In the genomic region with DNA sequence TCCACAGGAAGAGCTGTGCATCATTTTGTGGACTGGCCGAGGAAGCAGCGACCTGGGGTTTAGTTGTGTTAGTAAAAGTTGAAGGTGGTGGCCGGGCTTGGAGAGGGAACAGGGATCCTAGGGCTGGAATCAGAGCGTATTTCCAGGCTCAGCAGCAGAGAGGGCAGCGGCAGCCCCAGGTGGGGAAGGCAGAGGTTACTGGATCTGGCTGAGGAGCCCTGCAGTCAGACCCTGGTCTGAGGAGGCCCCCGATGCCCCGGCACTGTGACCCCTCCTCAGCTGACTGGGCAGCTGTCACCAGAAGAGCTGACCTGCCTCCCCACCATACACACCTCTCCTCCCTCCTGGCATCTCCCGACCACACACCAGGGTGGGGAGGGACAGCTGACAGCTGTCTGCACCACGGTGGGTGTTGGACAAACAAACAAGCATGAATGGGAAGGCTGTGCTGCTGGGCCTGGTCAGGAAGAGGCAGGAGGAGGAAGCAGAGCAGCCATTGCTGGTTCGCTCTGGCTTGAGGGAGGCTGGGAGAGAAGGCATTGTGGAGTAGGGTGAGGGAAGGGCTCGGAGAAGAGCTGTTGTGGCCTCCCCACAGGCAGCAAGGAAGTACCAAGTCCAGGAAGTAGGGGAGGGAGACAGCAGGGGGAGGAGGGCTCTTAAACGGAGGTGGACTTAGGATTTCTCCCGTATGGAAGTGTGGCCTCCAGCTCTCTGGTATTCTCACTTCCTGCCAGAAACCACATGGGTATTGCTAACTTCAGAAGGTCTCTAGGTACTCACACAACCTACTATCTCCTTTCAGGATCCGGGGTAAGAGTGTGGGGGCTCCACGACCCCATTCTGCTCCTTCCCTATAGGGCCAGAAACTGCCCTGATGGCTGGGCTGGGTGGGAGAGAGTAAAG, we compare ENCODE assay signal across 12 cellular contexts. TPM values are rescaled to one million over a fixed set of nuclear protein-coding genes. Genes with fewer than 3 reads are reported as not detected.
A peak's percentile ranks its signal among the peaks of the same experiment; 100 is the strongest.
DNase-seq lines count a peak whose midpoint lies in the region; ATAC-seq and TF ChIP-seq lines count a peak whose summit lies in the region.
"Had no signal": no experiment of that assay in that cellular context is flagged by ENCODE, and none has a peak within 500 bp of the region (broad histone marks: within the 10 kb centered on the region; RNA-seq: fewer than 3 reads in every experiment).

No MANE protein-coding gene starts in this region.

- no peak for TF ChIP-seq CTCF in endothelial cell (IDR thresholded peaks at IDR 0.05; ENCODE audit: unreplicated experiment)

- no peak overlapping the region for H4K12ac ChIP-seq in trophoblast cell (ENCODE audit: low read depth, low read length)

- peaks cover 4% of the 10 kb centered on the region for H3K9me3 Mint-ChIP-seq in endothelial cell (ENCODE audit: unreplicated experiment)
- H3K9me3 Mint-ChIP-seq: CD4-positive, CD25-positive, alpha-beta regulatory T cell had no signal

- H3K4me1 ChIP-seq in trophoblast cell (ENCODE audit: control insufficient read depth in 1 of 2, insufficient read depth in 2 of 2, low read length in 2 of 2), result peaks cover 26 to 31% of the 10 kb centered on the region in 2 experiments

- H2AK5ac ChIP-seq in trophoblast cell (ENCODE audit: low read length), result no peak overlapping the region

- peaks cover 35 to 36% of the 10 kb centered on the region in 2 experiments for H3K36me3 ChIP-seq in trophoblast cell (ENCODE audit: control insufficient read depth in 1 of 2, insufficient read depth in 2 of 2, low read length in 2 of 2)

- peak overlapping the region; percentile 5 for H3K4me3 Mint-ChIP-seq in endothelial cell (ENCODE audit: unreplicated experiment)
- H3K4me3 Mint-ChIP-seq: CD4-positive, CD25-positive, alpha-beta regulatory T cell had no signal

- peaks cover 9% of the 10 kb centered on the region for H3K36me3 Mint-ChIP-seq in endothelial cell (ENCODE audit: low read depth, unreplicated experiment)

- H2AFZ ChIP-seq in trophoblast cell (ENCODE audit: insufficient read depth, low read length, poor library complexity), result no peak overlapping the region

- no CpG with 5 or more reads among the region's 15 CpGs for WGBS in trophoblast cell (ENCODE audit: extremely low coverage, insufficient coverage, insufficient read length)

- peak; percentile 17 for DNase-seq in COLO668 (lab: John Stamatoyannopoulos, UW; ENCODE audit: unreplicated experiment)
- peak; percentile 42 for DNase-seq in NCI-H1092 (lab: John Stamatoyannopoulos, UW)
- DNase-seq in endothelial cell (ENCODE audit: low spot score), result no peak
- DNase-seq in trophoblast cell, result no peak
- no peak for DNase-seq in HPDE6-E6E7 (ENCODE audit: extremely low spot score)
- DNase-seq in SW480 (ENCODE audit: low spot score), result no peak
- DNase-seq: activated naive CD4-positive, alpha-beta T cell treated with Interleukin-2 at 50 U/mL for 16 hours; CD4-positive, CD25-positive, alpha-beta regulatory T cell; heart left ventricle; T-helper 1 cell had no signal

- no peak overlapping the region for H2BK5ac ChIP-seq in trophoblast cell (ENCODE audit: low read depth, low read length, poor library complexity)

- no peak overlapping the region for H3K23ac ChIP-seq in trophoblast cell (ENCODE audit: low read length)

- H3K27me3 ChIP-seq in trophoblast cell (ENCODE audit: insufficient read depth, low read length), result no peaks in the 10 kb centered on the region
- H3K27me3 ChIP-seq: heart left ventricle had no signal

- no peaks in the 10 kb centered on the region for H3K79me2 ChIP-seq in trophoblast cell (ENCODE audit: control insufficient read depth, insufficient read depth, low read length, poor library complexity)

- ATAC-seq in HG03432 (IDR thresholded peaks at IDR 0.05; ENCODE audit: unreplicated experiment) (no peak), GM18505 (IDR thresholded peaks at IDR 0.05; ENCODE audit: unreplicated experiment) (no peak)

- H3K4me1 Mint-ChIP-seq in endothelial cell (ENCODE audit: unreplicated experiment), result peaks cover 53% of the 10 kb centered on the region
- H3K4me1 Mint-ChIP-seq: CD4-positive, CD25-positive, alpha-beta regulatory T cell had no signal

- no peak overlapping the region for H3K4me2 ChIP-seq in trophoblast cell (ENCODE audit: low read length)

- no peak overlapping the region for H4K8ac ChIP-seq in trophoblast cell (ENCODE audit: low read depth, low read length)

- H3K27ac Mint-ChIP-seq in endothelial cell (ENCODE audit: unreplicated experiment), result peak overlapping the region; percentile 93

- peak overlapping the region; percentile 3 for H3K14ac ChIP-seq in trophoblast cell (ENCODE audit: low read length)

- no peak overlapping the region for H3K27ac ChIP-seq in trophoblast cell (ENCODE audit: low read depth, low read length)

- H3K4me3 ChIP-seq in trophoblast cell (ENCODE audit: low read depth, low read length), result no peak overlapping the region
- H3K4me3 ChIP-seq: heart left ventricle had no signal

- peak overlapping the region; percentile 27 for H2BK12ac ChIP-seq in trophoblast cell (ENCODE audit: low read length)

- peaks cover 7% of the 10 kb centered on the region for H3K27me3 Mint-ChIP-seq in endothelial cell (ENCODE audit: unreplicated experiment)
- H3K27me3 Mint-ChIP-seq: CD4-positive, CD25-positive, alpha-beta regulatory T cell had no signal

- H2BK120ac ChIP-seq in trophoblast cell (ENCODE audit: insufficient read depth, low read length, poor library complexity), result no peak overlapping the region

- H3K9me3 ChIP-seq in trophoblast cell (ENCODE audit: insufficient read depth, low read depth, low read length), result no peaks in the 10 kb centered on the region
- H3K9me3 ChIP-seq: heart left ventricle had no signal

- TF ChIP-seq POLR2A in GM18505 (IDR thresholded peaks at IDR 0.05; ENCODE audit: borderline replicate concordance, extremely low read depth, insufficient read depth, insufficient read length), result no peak

- peaks cover 8% of the 10 kb centered on the region for H3K79me1 ChIP-seq in trophoblast cell (ENCODE audit: low read length)

- no peak overlapping the region for H4K91ac ChIP-seq in trophoblast cell (ENCODE audit: low read depth, low read length)

- H3K18ac ChIP-seq in trophoblast cell (ENCODE audit: low read length), result peak overlapping the region; percentile 25

- H3K4ac ChIP-seq in trophoblast cell (ENCODE audit: low read depth, low read length), result no peak overlapping the region

- no peak overlapping the region for H3K9ac ChIP-seq in trophoblast cell (ENCODE audit: low read length)

RNA-seq across cellular contexts. Expression of a gene that starts 49.5 kb away (rescaled TPM):
- total RNA-seq in endothelial cell (ENCODE audit: unreplicated experiment), result 13.9 TPM
- 48.8 and 49.1 TPM in 2 replicates for polyA plus RNA-seq in trophoblast cell (2013)

Comparison
In these comparisons a context has a peak if more than half of its experiments do, and no peak if none do; other contexts are left out.
1. DNase-seq: peak in COLO668 (single experiment) and NCI-H1092 (single experiment); none in endothelial cell (single experiment), trophoblast cell (0 of 2), HPDE6-E6E7 (single experiment) and SW480 (single experiment).